ENCODE assay signal across 13 cellular contexts in genomic region chr16:83900611-83901010, GRCh38. TPM values are rescaled to one million over a fixed set of nuclear protein-coding genes. Genes with fewer than 3 reads are reported as not detected.
DNase-seq lines count a peak whose midpoint lies in the region; ATAC-seq and TF ChIP-seq lines count a peak whose summit lies in the region.
"Had no signal": no experiment of that assay in that cellular context is flagged by ENCODE, and none has a peak within 500 bp of the region (broad histone marks: within the 10 kb centered on the region; RNA-seq: fewer than 3 reads in every experiment).

No MANE protein-coding gene starts in this region.

- peaks cover 3% of the 10 kb centered on the region for H3K27me3 Mint-ChIP-seq in activated CD8-positive, alpha-beta T cell treated with anti-CD3 and anti-CD28 coated beads, Interleukin-2, amount 10 ng/mL, durations not matched to agents 7 days and 5 days (ENCODE audit: low read depth)
- H3K27me3 Mint-ChIP-seq in activated CD8-positive, alpha-beta T cell treated with anti-CD3 and anti-CD28 coated beads for 36 hours: peaks cover 3% of the 10 kb centered on the region
- H3K27me3 Mint-ChIP-seq in activated CD4-positive, alpha-beta memory T cell treated with anti-CD3 and anti-CD28 coated beads, Interleukin-2, amount 10 ng/mL, durations not matched to agents 7 days and 5 days: peaks cover 6% of the 10 kb centered on the region

- no peak for TF ChIP-seq CTCF in activated CD8-positive, alpha-beta T cell treated with anti-CD3 and anti-CD28 coated beads for 36 hours (IDR thresholded peaks at IDR 0.05)
- TF ChIP-seq CTCF in Loucy (conservative IDR thresholded peaks at IDR 0.05; ENCODE audit: low read length) (no peak), fibroblast of villous mesenchyme (IDR thresholded peaks at IDR 0.05; ENCODE audit: insufficient read depth, low read depth, low read length) (no peak), gastrocnemius medialis (IDR thresholded peaks at IDR 0.05 in 4 of 5, conservative IDR thresholded peaks at IDR 0.05 in 1 of 5) (no peak)

- H3K4me3 Mint-ChIP-seq in activated CD8-positive, alpha-beta T cell treated with anti-CD3 and anti-CD28 coated beads, Interleukin-2, amount 10 ng/mL, durations not matched to agents 7 days and 5 days: peak overlapping the region; percentile 92
- no peak overlapping the region for H3K4me3 Mint-ChIP-seq in activated CD8-positive, alpha-beta T cell treated with anti-CD3 and anti-CD28 coated beads for 36 hours
- no peak overlapping the region for H3K4me3 Mint-ChIP-seq in activated CD4-positive, alpha-beta memory T cell treated with anti-CD3 and anti-CD28 coated beads, Interleukin-2, amount 10 ng/mL, durations not matched to agents 7 days and 5 days

- no peak for DNase-seq in activated CD8-positive, alpha-beta T cell treated with anti-CD3 and anti-CD28 coated beads, Interleukin-2, amount 10 ng/mL, durations not matched to agents 7 days and 5 days
- DNase-seq in activated CD8-positive, alpha-beta T cell treated with anti-CD3 and anti-CD28 coated beads for 36 hours: no peak
- peak; percentile 13 for DNase-seq in fibroblast of villous mesenchyme (ENCODE audit: low read depth)
- no peak for DNase-seq in gastrocnemius medialis
- DNase-seq in cortex of kidney (lab: John Stamatoyannopoulos, UW): no peak
- DNase-seq in activated CD4-positive, alpha-beta memory T cell treated with anti-CD3 and anti-CD28 coated beads, Interleukin-2, amount 10 ng/mL, durations not matched to agents 7 days and 5 days: no peak
- DNase-seq: central memory CD4-positive, alpha-beta T cell; NCI-H1105 treated with DMSO at 0.1 percent for 48 hours; NCI-H510A treated with DMSO at 0.1 percent for 48 hours; stimulated activated CD4-positive, alpha-beta T cell treated with anti-CD3 and anti-CD28 coated beads, Interleukin-12 subunit alpha, Interleukin-12 subunit beta, amount 100 ng/mL, for 4 hours; upper lobe of left lung had no signal

- CTCF ChIA-PET in activated CD8-positive, alpha-beta T cell treated with anti-CD3 and anti-CD28 coated beads, Interleukin-2, amount 10 ng/mL, durations not matched to agents 7 days and 5 days (lab: Charles Lee): interaction anchor here (1.4 kb wide), 1 partner anchor 56 kb away, joined by 3 read pairs; no protein-coding TSS in a partner anchor
- CTCF ChIA-PET in activated CD8-positive, alpha-beta T cell treated with anti-CD3 and anti-CD28 coated beads for 36 hours (lab: Charles Lee): interaction anchor here (3.0 kb wide), 1 partner anchor 74 kb away, joined by 9 read pairs; no protein-coding TSS in a partner anchor
- CTCF ChIA-PET in activated CD4-positive, alpha-beta memory T cell treated with anti-CD3 and anti-CD28 coated beads, Interleukin-2, amount 10 ng/mL, durations not matched to agents 7 days and 5 days (lab: Charles Lee): interaction anchor here (1.6 kb wide), 1 partner anchor 26 kb away, joined by 5 read pairs; no protein-coding TSS in a partner anchor

- no peaks in the 10 kb centered on the region for H3K27me3 ChIP-seq in Loucy (ENCODE audit: insufficient read depth, low read length, poor library complexity, severe bottlenecking)
- no peaks in the 10 kb centered on the region for H3K27me3 ChIP-seq in gastrocnemius medialis
- H3K27me3 ChIP-seq: upper lobe of left lung had no signal

- no peak overlapping the region for H2AFZ ChIP-seq in Loucy (ENCODE audit: low read length)

- peaks cover 31% of the 10 kb centered on the region for H3K4me1 Mint-ChIP-seq in activated CD8-positive, alpha-beta T cell treated with anti-CD3 and anti-CD28 coated beads, Interleukin-2, amount 10 ng/mL, durations not matched to agents 7 days and 5 days (ENCODE audit: low read depth)
- peaks cover 26% of the 10 kb centered on the region for H3K4me1 Mint-ChIP-seq in activated CD8-positive, alpha-beta T cell treated with anti-CD3 and anti-CD28 coated beads for 36 hours (ENCODE audit: low read depth)
- H3K4me1 Mint-ChIP-seq in activated CD4-positive, alpha-beta memory T cell treated with anti-CD3 and anti-CD28 coated beads, Interleukin-2, amount 10 ng/mL, durations not matched to agents 7 days and 5 days: peaks cover 27% of the 10 kb centered on the region

- no peaks in the 10 kb centered on the region for H3K9me2 ChIP-seq in Loucy (replicated peaks; ENCODE audit: low read depth, low read length)

- no peaks in the 10 kb centered on the region for H3F3A ChIP-seq in Loucy (ENCODE audit: low read depth)

- peaks cover 4% of the 10 kb centered on the region for H3K36me3 Mint-ChIP-seq in activated CD8-positive, alpha-beta T cell treated with anti-CD3 and anti-CD28 coated beads, Interleukin-2, amount 10 ng/mL, durations not matched to agents 7 days and 5 days (ENCODE audit: low read depth)
- H3K36me3 Mint-ChIP-seq in activated CD8-positive, alpha-beta T cell treated with anti-CD3 and anti-CD28 coated beads for 36 hours (ENCODE audit: low read depth): peaks cover 1% of the 10 kb centered on the region
- no peaks in the 10 kb centered on the region for H3K36me3 Mint-ChIP-seq in activated CD4-positive, alpha-beta memory T cell treated with anti-CD3 and anti-CD28 coated beads, Interleukin-2, amount 10 ng/mL, durations not matched to agents 7 days and 5 days (ENCODE audit: low read depth)

- POLR2A ChIA-PET in activated CD8-positive, alpha-beta T cell treated with anti-CD3 and anti-CD28 coated beads, Interleukin-2, amount 10 ng/mL, durations not matched to agents 7 days and 5 days (lab: Charles Lee): no interaction called here
- POLR2A ChIA-PET in activated CD8-positive, alpha-beta T cell treated with anti-CD3 and anti-CD28 coated beads for 36 hours (lab: Charles Lee): interaction anchor here (1.4 kb wide), 1 partner anchor 9 kb away, joined by 3 read pairs; no protein-coding TSS in a partner anchor
- POLR2A ChIA-PET in activated CD4-positive, alpha-beta memory T cell treated with anti-CD3 and anti-CD28 coated beads, Interleukin-2, amount 10 ng/mL, durations not matched to agents 7 days and 5 days (lab: Charles Lee): interaction anchor here (1.5 kb wide), 1 partner anchor 11 kb away, joined by 5 read pairs; no protein-coding TSS in a partner anchor

- peak overlapping the region; percentile 91 to 97 (median 94) for H3K27ac ChIP-seq in gastrocnemius medialis

- H4K20me1 ChIP-seq in Loucy (ENCODE audit: insufficient read depth, low read length, poor library complexity, severe bottlenecking): peaks cover 23% of the 10 kb centered on the region

- H3K79me2 ChIP-seq in Loucy (ENCODE audit: insufficient read depth, low read length): peaks cover 30% of the 10 kb centered on the region

- H3K9me3 ChIP-seq in Loucy (ENCODE audit: insufficient read depth, low read depth, low read length): no peaks in the 10 kb centered on the region
- H3K9me3 ChIP-seq in gastrocnemius medialis: no peaks in the 10 kb centered on the region
- H3K9me3 ChIP-seq: upper lobe of left lung had no signal

- H3K9me3 Mint-ChIP-seq in activated CD8-positive, alpha-beta T cell treated with anti-CD3 and anti-CD28 coated beads, Interleukin-2, amount 10 ng/mL, durations not matched to agents 7 days and 5 days (ENCODE audit: insufficient read depth): no peaks in the 10 kb centered on the region
- no peaks in the 10 kb centered on the region for H3K9me3 Mint-ChIP-seq in activated CD8-positive, alpha-beta T cell treated with anti-CD3 and anti-CD28 coated beads for 36 hours
- no peaks in the 10 kb centered on the region for H3K9me3 Mint-ChIP-seq in activated CD4-positive, alpha-beta memory T cell treated with anti-CD3 and anti-CD28 coated beads, Interleukin-2, amount 10 ng/mL, durations not matched to agents 7 days and 5 days

- H3K4me2 ChIP-seq in Loucy (ENCODE audit: low read depth, low read length, poor library complexity, severe bottlenecking): peak overlapping the region; percentile 98

- H3K4me1 ChIP-seq in Loucy (ENCODE audit: insufficient read depth, low read length, poor library complexity, severe bottlenecking) (peaks cover 34% of the 10 kb centered on the region), gastrocnemius medialis (peaks cover 57 to 64% of the 10 kb centered on the region in 2 donors)

- in situ Hi-C loops in gastrocnemius medialis (cut with MboI; ENCODE audit: low sequenced_read_pairs in 4 of 4): no loop called here

- TF ChIP-seq POLR2A in gastrocnemius medialis (IDR thresholded peaks at IDR 0.05): no peak

- no peak for ATAC-seq in activated CD8-positive, alpha-beta T cell treated with anti-CD3 and anti-CD28 coated beads, Interleukin-2, amount 10 ng/mL, durations not matched to agents 7 days and 5 days
- no peak for ATAC-seq in activated CD8-positive, alpha-beta T cell treated with anti-CD3 and anti-CD28 coated beads for 36 hours
- ATAC-seq in gastrocnemius medialis (no peak), HG02981 (IDR thresholded peaks at IDR 0.05; ENCODE audit: unreplicated experiment) (no peak)

- peak overlapping the region; percentile 80 for H3K9ac ChIP-seq in Loucy (ENCODE audit: low read depth, low read length, poor library complexity, severe bottlenecking)

- H3K4me3 ChIP-seq in Loucy (ENCODE audit: low read length, poor library complexity, severe bottlenecking) (peak overlapping the region; percentile 94), fibroblast of villous mesenchyme (ENCODE audit: low read depth, low read length) (no peak overlapping the region), gastrocnemius medialis (peak overlapping the region; percentile 63 to 88 (median 68))

- intact Hi-C loops in activated CD8-positive, alpha-beta T cell treated with anti-CD3 and anti-CD28 coated beads for 36 hours (cut with micrococcal nuclease): no loop called here
- intact Hi-C loops in gastrocnemius medialis (cut with DNase I; ENCODE audit: low total_unique reads): no loop called here

- H3K36me3 ChIP-seq in Loucy (ENCODE audit: insufficient read depth, low read length) (no peaks in the 10 kb centered on the region), gastrocnemius medialis (no peaks in the 10 kb centered on the region)
- H3K36me3 ChIP-seq: upper lobe of left lung had no signal

- H3K27ac Mint-ChIP-seq in activated CD8-positive, alpha-beta T cell treated with anti-CD3 and anti-CD28 coated beads, Interleukin-2, amount 10 ng/mL, durations not matched to agents 7 days and 5 days: no peak overlapping the region
- H3K27ac Mint-ChIP-seq in activated CD8-positive, alpha-beta T cell treated with anti-CD3 and anti-CD28 coated beads for 36 hours: no peak overlapping the region
- H3K27ac Mint-ChIP-seq in activated CD4-positive, alpha-beta memory T cell treated with anti-CD3 and anti-CD28 coated beads, Interleukin-2, amount 10 ng/mL, durations not matched to agents 7 days and 5 days: no peak overlapping the region

RNA-seq across cellular contexts. Expression of gene MLYCD, which starts 1.7 kb away (rescaled TPM):
- 1 to 10 TPM; 4.2 to 4.3 TPM for total RNA-seq in activated CD8-positive, alpha-beta T cell treated with anti-CD3 and anti-CD28 coated beads, Interleukin-2, amount 10 ng/mL, durations not matched to agents 7 days and 5 days
- total RNA-seq in activated CD8-positive, alpha-beta T cell treated with anti-CD3 and anti-CD28 coated beads for 36 hours: 1 to 10 TPM; 3.5 to 3.7 TPM
- 2.6 and 3.2 TPM in 2 replicates for total RNA-seq in fibroblast of villous mesenchyme
- total RNA-seq in gastrocnemius medialis: 10 to 100 TPM; 10.3 to 20.8 (median 18.4) TPM
- 1 to 10 TPM; 3.5 to 4.0 TPM for total RNA-seq in activated CD4-positive, alpha-beta memory T cell treated with anti-CD3 and anti-CD28 coated beads, Interleukin-2, amount 10 ng/mL, durations not matched to agents 7 days and 5 days

RNA-seq across cellular contexts. Expression of gene OSGIN1, which starts 52.4 kb away (rescaled TPM):
- total RNA-seq in activated CD8-positive, alpha-beta T cell treated with anti-CD3 and anti-CD28 coated beads, Interleukin-2, amount 10 ng/mL, durations not matched to agents 7 days and 5 days: under 1 TPM; 0.24 to 0.26 TPM
- total RNA-seq in activated CD8-positive, alpha-beta T cell treated with anti-CD3 and anti-CD28 coated beads for 36 hours: under 1 TPM; 0.56 to 0.67 TPM
- total RNA-seq in fibroblast of villous mesenchyme: 3.2 and 6.5 TPM in 2 replicates
- 10 to 100 TPM in 3 of 4 donors, 1 to 10 TPM in 1; 9.6 to 24.9 (median 13.2) TPM for total RNA-seq in gastrocnemius medialis
- under 1 TPM; 0.48 to 0.88 TPM for total RNA-seq in activated CD4-positive, alpha-beta memory T cell treated with anti-CD3 and anti-CD28 coated beads, Interleukin-2, amount 10 ng/mL, durations not matched to agents 7 days and 5 days
